Comparison of ENCODE assay signal across 28 cellular contexts in the genomic region with DNA sequence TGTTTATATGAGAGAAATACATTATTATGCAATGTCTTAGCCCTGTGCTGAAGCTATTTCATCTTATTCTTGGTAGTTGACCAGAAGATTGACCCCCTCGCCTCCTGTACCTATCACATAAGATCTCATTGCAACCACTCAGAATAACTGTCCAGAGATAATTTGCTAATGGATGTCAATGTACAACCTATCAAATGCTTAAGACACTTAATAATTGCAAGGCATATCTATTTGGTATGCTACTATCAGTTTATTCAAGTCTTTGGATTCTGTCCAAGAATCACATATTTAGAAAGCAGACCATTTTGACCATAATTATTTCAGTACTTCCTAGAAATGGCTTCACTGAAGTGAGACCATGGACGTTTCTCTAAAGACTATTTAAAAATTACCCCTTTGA.
"Had no signal": no experiment of that assay in that cellular context is flagged by ENCODE, and none has a peak within 500 bp of the region (broad histone marks: within the 10 kb centered on the region; RNA-seq: fewer than 3 reads in every experiment).

No MANE protein-coding gene starts in this region.

- H3K27ac Mint-ChIP-seq: naive B cell; natural killer cell treated with Interleukin-12 subunit alpha and Interleukin-12 subunit beta and Interleukin-15 and Interleukin-18, amount 100 ng/mL, for 72 hours; progenitor cell of endocrine pancreas; stimulated activated effector memory CD8-positive, alpha-beta T cell treated with anti-CD3 and anti-CD28 coated beads, Interleukin-12 subunit alpha, Interleukin-12 subunit beta, amount 100 ng/mL, for 72 hours; type B pancreatic cell had no signal

- ATAC-seq: heart right ventricle; left ventricle myocardium superior; lower lobe of right lung; mucosa of descending colon; natural killer cell treated with Interleukin-12 subunit alpha and Interleukin-12 subunit beta and Interleukin-15 and Interleukin-18, amount 100 ng/mL, for 72 hours; sciatic nerve; stimulated activated effector memory CD8-positive, alpha-beta T cell treated with anti-CD3 and anti-CD28 coated beads, Interleukin-12 subunit alpha, Interleukin-12 subunit beta, amount 100 ng/mL, for 72 hours had no signal

- H3K4me1 ChIP-seq: lower lobe of right lung, parathyroid adenoma, right atrium auricular region, stomach, thyroid gland had no signal

- H3K9me3 ChIP-seq: esophagus muscularis mucosa, heart right ventricle, lower lobe of right lung, mucosa of descending colon, neutrophil, right atrium auricular region, stomach, thyroid gland had no signal

- H3K9me3 Mint-ChIP-seq: neural crest cell, type B pancreatic cell had no signal

- H3K27me3 Mint-ChIP-seq: progenitor cell of endocrine pancreas had no signal

- H3K4me3 Mint-ChIP-seq: naive B cell; natural killer cell treated with Interleukin-12 subunit alpha and Interleukin-12 subunit beta and Interleukin-15 and Interleukin-18, amount 100 ng/mL, for 72 hours; neural crest cell; stimulated activated effector memory CD8-positive, alpha-beta T cell treated with anti-CD3 and anti-CD28 coated beads, Interleukin-12 subunit alpha, Interleukin-12 subunit beta, amount 100 ng/mL, for 72 hours; type B pancreatic cell had no signal

- H3K9ac ChIP-seq: parathyroid adenoma had no signal

- H3K4me3 ChIP-seq: coronary artery, esophagus muscularis mucosa, heart right ventricle, lower lobe of right lung, mucosa of descending colon, right atrium auricular region, stomach, thyroid gland had no signal

- H3K27ac ChIP-seq: coronary artery, esophagus muscularis mucosa, heart right ventricle, lower lobe of right lung, neutrophil, parathyroid adenoma, right atrium auricular region, stomach, thyroid gland had no signal

- H3K4me1 Mint-ChIP-seq: naive B cell; stimulated activated effector memory CD8-positive, alpha-beta T cell treated with anti-CD3 and anti-CD28 coated beads, Interleukin-12 subunit alpha, Interleukin-12 subunit beta, amount 100 ng/mL, for 72 hours had no signal

- H3K27me3 ChIP-seq: esophagus muscularis mucosa, neutrophil, right atrium auricular region, stomach, thyroid gland had no signal

- DNase-seq: dermis blood vessel endothelial cell; effector memory CD4-positive, alpha-beta T cell; foreskin melanocyte; glutamatergic neuron; heart right ventricle; hippocampal formation; islet precursor cell; kidney glomerular epithelial cell; left ventricle myocardium superior; lower lobe of right lung; mucosa of descending colon; naive B cell; stimulated activated CD4-positive, alpha-beta T cell treated with anti-CD3 and anti-CD28 coated beads, Interleukin-2, amount 100 ng/mL, for 24 hours; stimulated activated CD4-positive, alpha-beta T cell treated with anti-CD3 and anti-CD28 coated beads, Interleukin-4, amount 100 ng/mL, for 24 hours; stimulated activated naive CD4-positive, alpha-beta T cell treated with Interleukin-2 at 50 U/mL for 16 hours; stomach; thyroid gland had no signal

- H2AFZ ChIP-seq: parathyroid adenoma had no signal

- H3K36me3 Mint-ChIP-seq: naive B cell; natural killer cell treated with Interleukin-12 subunit alpha and Interleukin-12 subunit beta and Interleukin-15 and Interleukin-18, amount 100 ng/mL, for 72 hours; stimulated activated effector memory CD8-positive, alpha-beta T cell treated with anti-CD3 and anti-CD28 coated beads, Interleukin-12 subunit alpha, Interleukin-12 subunit beta, amount 100 ng/mL, for 72 hours had no signal

- H3K36me3 ChIP-seq: esophagus muscularis mucosa, heart right ventricle, lower lobe of right lung, neutrophil, right atrium auricular region, stomach, thyroid gland had no signal
